7 cellular contexts compared by ENCODE assay signal in the genomic region with DNA sequence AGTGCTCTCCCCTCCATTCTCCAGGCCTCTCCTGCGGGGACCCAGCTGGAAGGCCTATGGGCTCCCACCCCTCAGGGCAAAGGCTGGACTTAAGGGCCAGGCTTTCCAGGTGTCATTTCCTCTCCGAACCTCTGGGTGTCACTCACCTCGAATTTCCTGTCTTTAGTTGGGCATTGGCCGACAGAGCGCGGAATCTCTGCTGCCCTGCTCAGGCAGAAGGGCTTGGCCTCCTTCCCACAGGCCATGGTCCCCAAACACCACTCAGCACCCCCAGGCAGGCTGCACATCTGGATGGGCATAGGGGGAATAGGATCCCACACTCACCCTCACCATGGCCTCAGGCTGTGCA.
A peak's percentile ranks its signal among the peaks of the same experiment; 100 is the strongest.
DNase-seq lines count a peak whose midpoint lies in the region; ATAC-seq and TF ChIP-seq lines count a peak whose summit lies in the region.

No MANE protein-coding gene starts in this region.

- intact Hi-C loops in OCI-LY7 (cut with micrococcal nuclease; ENCODE audit: unreplicated experiment): no loop called here
- intact Hi-C loops in Right ventricle myocardium superior (cut with DNase I): no loop called here

- H3K4me3 ChIP-seq in GM06990 (replicated peaks; ENCODE audit: low read depth, low read length): no peak overlapping the region
- H3K4me3 ChIP-seq in OCI-LY7 (ENCODE audit: low read depth, low read length, poor library complexity, severe bottlenecking): no peak overlapping the region
- peak overlapping the region; percentile 59 for H3K4me3 ChIP-seq in epithelial cell of proximal tubule (ENCODE audit: low read depth, low read length)
- peak overlapping the region; percentile 74 for H3K4me3 ChIP-seq in osteoblast (ENCODE audit: insufficient read depth, low read length)

- H2AFZ ChIP-seq in OCI-LY7 (ENCODE audit: low read length): no peak overlapping the region
- H2AFZ ChIP-seq in osteoblast (ENCODE audit: low read length): peak overlapping the region; percentile 81

- no TSS peak for BruUV-seq in OCI-LY7 (replicated peaks; lab: Mats Ljungman, UMichigan)

- TF ChIP-seq CTCF in GM06990 (IDR thresholded peaks at IDR 0.05; ENCODE audit: insufficient read depth, low read length, poor library complexity, severe bottlenecking): peak; percentile 18
- 0 out of 2 replicates have a peak, but pooled peaks have one; percentile 10 for TF ChIP-seq CTCF in OCI-LY7 (conservative IDR thresholded peaks at IDR 0.05; ENCODE audit: low read length)
- TF ChIP-seq CTCF in epithelial cell of proximal tubule (conservative IDR thresholded peaks at IDR 0.05; ENCODE audit: low read depth, low read length): peak; percentile 44
- TF ChIP-seq CTCF in osteoblast (IDR thresholded peaks at IDR 0.05; ENCODE audit: extremely low read depth, low read depth, low read length): no peak

- POLR2A ChIA-PET in OCI-LY7 (lab: Charles Lee): no interaction called here

- DNase-seq in GM06990 (ENCODE audit: extremely low read depth, insufficient read length) (no peak), OCI-LY7 (ENCODE audit: low spot score) (no peak), epithelial cell of proximal tubule (ENCODE audit: low read depth) (no peak), osteoblast (ENCODE audit: insufficient read length, low spot score, missing footprints) (no peak), SKM-1 (lab: John Stamatoyannopoulos, UW; ENCODE audit: unreplicated experiment) (no peak), Right ventricle myocardium superior (no peak)

- H3K9me3 ChIP-seq in OCI-LY7 (ENCODE audit: low read length) (no peaks in the 10 kb centered on the region), osteoblast (ENCODE audit: low read depth, low read length) (no peaks in the 10 kb centered on the region)

- H3K36me3 ChIP-seq in GM06990 (ENCODE audit: control insufficient read depth, insufficient read depth, low read length): no peaks in the 10 kb centered on the region
- H3K36me3 ChIP-seq in OCI-LY7 (ENCODE audit: insufficient read depth, low read length): no peaks in the 10 kb centered on the region
- no peaks in the 10 kb centered on the region for H3K36me3 ChIP-seq in osteoblast (ENCODE audit: insufficient read depth, low read length)

- H3K27me3 ChIP-seq in GM06990 (replicated peaks; ENCODE audit: control insufficient read depth, insufficient read depth, low read length): peaks cover 1% of the 10 kb centered on the region; the same call in 1 of the 2 replicates
- no peaks in the 10 kb centered on the region for H3K27me3 ChIP-seq in osteoblast (ENCODE audit: insufficient read depth, low read length)

- H3K4me1 ChIP-seq in OCI-LY7 (ENCODE audit: insufficient read depth, low read length, poor library complexity, severe bottlenecking): no peaks in the 10 kb centered on the region
- H3K4me1 ChIP-seq in osteoblast (ENCODE audit: insufficient read depth, low read length): peaks cover 18% of the 10 kb centered on the region

- H3K4me2 ChIP-seq in OCI-LY7 (ENCODE audit: low read length) (no peak overlapping the region), osteoblast (ENCODE audit: insufficient read depth, low read length) (peak overlapping the region; percentile 87)

- H4K20me1 ChIP-seq in OCI-LY7 (ENCODE audit: insufficient read depth, low read length) (no peaks in the 10 kb centered on the region), osteoblast (ENCODE audit: insufficient read depth, low read length) (no peaks in the 10 kb centered on the region)

- H3K9me2 ChIP-seq in OCI-LY7 (ENCODE audit: insufficient read depth, low read length): no peaks in the 10 kb centered on the region

- H3K79me2 ChIP-seq in OCI-LY7 (ENCODE audit: insufficient read depth, low read depth, low read length) (no peaks in the 10 kb centered on the region), osteoblast (ENCODE audit: insufficient read depth, low read length) (no peaks in the 10 kb centered on the region)

- H3K27ac ChIP-seq in OCI-LY7 (ENCODE audit: low read depth, low read length, poor library complexity, severe bottlenecking) (no peak overlapping the region), osteoblast (ENCODE audit: low read depth, low read length) (no peak overlapping the region)

- no peak for ATAC-seq in Right ventricle myocardium superior (ENCODE audit: poor library complexity)
- ATAC-seq in GM18519 (IDR thresholded peaks at IDR 0.05; ENCODE audit: low FRiP score, unreplicated experiment): no peak

- CTCF ChIA-PET in OCI-LY7 (lab: Charles Lee; ENCODE audit: unreplicated experiment): no interaction called here

Comparison
In these comparisons a context has a peak if more than half of its experiments do, and no peak if none do; other contexts are left out.
1. H3K4me3 ChIP-seq: peak in epithelial cell of proximal tubule (single experiment) and osteoblast (single experiment); none in GM06990 (single experiment) and OCI-LY7 (single experiment).